In genomic region chr11:93329936-93330445, GRCh38 we compare ENCODE assay signal across 8 cellular contexts. TPM values are rescaled to one million over a fixed set of nuclear protein-coding genes. Genes with fewer than 3 reads are reported as not detected.
DNase-seq lines count a peak whose midpoint lies in the region; ATAC-seq and TF ChIP-seq lines count a peak whose summit lies in the region.

No MANE protein-coding gene starts in this region.

- H3K4me2 ChIP-seq in GM23338, result peak overlapping the region; percentile 86

- no peaks in the 10 kb centered on the region for H3K4me1 ChIP-seq in GM23338 (ENCODE audit: insufficient read depth)

- no peaks in the 10 kb centered on the region; the same call in 2 of the 3 replicates for H3K36me3 Mint-ChIP-seq in GM23338 (ENCODE audit: low read depth)

- H3K4me3 Mint-ChIP-seq in GM23338, result peak overlapping the region; percentile 90

- H4K20me1 ChIP-seq in GM23338 (replicated peaks; ENCODE audit: insufficient read depth), result no peaks in the 10 kb centered on the region; the same call in 1 of the 2 replicates

- H3K27me3 Mint-ChIP-seq in GM23338 (ENCODE audit: insufficient read depth, low read depth, poor library complexity), result peaks cover 19% of the 10 kb centered on the region

- H3K27ac ChIP-seq in GM23338 (ENCODE audit: low read depth), result no peak overlapping the region

- H2AFZ ChIP-seq in GM23338, result peak overlapping the region; percentile 100

- H3K27ac Mint-ChIP-seq in GM23338, result no peak overlapping the region

- no peaks in the 10 kb centered on the region for H3K36me3 ChIP-seq in GM23338 (ENCODE audit: insufficient read depth)

- H3K4me3 ChIP-seq in GM23338, result peak overlapping the region; percentile 78
- peak overlapping the region; percentile 10 for H3K4me3 ChIP-seq in fibroblast of mammary gland (ENCODE audit: control insufficient read depth, low read depth, low read length)

- DNase-seq in GM23338 (ENCODE audit: low spot score), result peak; percentile 68
- DNase-seq in NCI-H748 treated with DMSO at 0.1 percent for 48 hours (lab: John Stamatoyannopoulos, UW), result peak; percentile 31
- peak; percentile 4 for DNase-seq in fibroblast of mammary gland (ENCODE audit: low read depth)
- DNase-seq in retina, result peak; percentile 85
- no peak for DNase-seq in H4 (ENCODE audit: low spot score)

- H3K27me3 ChIP-seq in GM23338 (ENCODE audit: insufficient read depth), result peaks cover 28% of the 10 kb centered on the region

- ATAC-seq in GM23338 (peak; percentile 87), GM21381 (IDR thresholded peaks at IDR 0.05; ENCODE audit: unreplicated experiment) (no peak), HG03039 (IDR thresholded peaks at IDR 0.05; ENCODE audit: unreplicated experiment) (no peak), GM19351 (IDR thresholded peaks at IDR 0.05; ENCODE audit: unreplicated experiment) (no peak)

- H3K9me3 Mint-ChIP-seq in GM23338, result peaks cover 3% of the 10 kb centered on the region; the same call in 1 of the 3 replicates

- H3K9me2 ChIP-seq in GM23338 (ENCODE audit: insufficient read depth), result no peaks in the 10 kb centered on the region

- H3K79me2 ChIP-seq in GM23338 (replicated peaks; ENCODE audit: insufficient read depth), result no peaks in the 10 kb centered on the region

- H3F3A ChIP-seq in GM23338 (replicated peaks; ENCODE audit: low read depth), result no peaks in the 10 kb centered on the region

- H3K4me1 Mint-ChIP-seq in GM23338, result peaks cover 4% of the 10 kb centered on the region; the same call in 2 of the 3 replicates

- TF ChIP-seq CTCF in GM23338 (conservative IDR thresholded peaks at IDR 0.05; ENCODE audit: low read depth in 2 of 2) (no peak), fibroblast of mammary gland (conservative IDR thresholded peaks at IDR 0.05; ENCODE audit: control insufficient read depth, insufficient read depth, low read depth, low read length) (no peak)

TF ChIP-seq in GM23338, 12 proteins besides CTCF, POLR2A, EP300 and RAD21:
- TF ChIP-seq EZH2phosphoT487 (IDR thresholded peaks at IDR 0.05; ENCODE audit: unreplicated experiment) (no peak), STAT1 (IDR thresholded peaks at IDR 0.05; ENCODE audit: unreplicated experiment) (no peak), CREB1 (CRISPR knock-in tag; IDR thresholded peaks at IDR 0.05; ENCODE audit: low read depth) (no peak), ZNF331 (CRISPR knock-in tag; IDR thresholded peaks at IDR 0.05; ENCODE audit: low read depth) (no peak), ETS1 (IDR thresholded peaks at IDR 0.05) (no peak), JUNB (IDR thresholded peaks at IDR 0.05; ENCODE audit: unreplicated experiment) (no peak), POLR2AphosphoS5 (IDR thresholded peaks at IDR 0.05; ENCODE audit: low read depth) (no peak), NANOG (IDR thresholded peaks at IDR 0.05; ENCODE audit: borderline replicate concordance) (no peak), EZH2 (IDR thresholded peaks at IDR 0.05; ENCODE audit: low read depth, unreplicated experiment) (no peak), ZNF462 (CRISPR knock-in tag; IDR thresholded peaks at IDR 0.05) (no peak), ZNF114 (CRISPR knock-in tag; IDR thresholded peaks at IDR 0.05) (no peak), REST (IDR thresholded peaks at IDR 0.05; ENCODE audit: unreplicated experiment) (no peak)

RNA-seq across cellular contexts. Expression of gene DEUP1, which starts 0.6 kb away (rescaled TPM):
- total RNA-seq in GM23338 (2014; rRNA removed; shearing (Covaris generic)), result 0.63 and 0.85 TPM in 2 replicates
- 1.7 and 2.1 TPM in 2 replicates for polyA plus RNA-seq in GM23338 (2016; fragmentation: Nextera tagmentation; extraction: Ambion mirVana)
- total RNA-seq in H4 (2014; rRNA removed; shearing (Covaris generic)), result not detected in 2 replicates
